In the genomic region with DNA sequence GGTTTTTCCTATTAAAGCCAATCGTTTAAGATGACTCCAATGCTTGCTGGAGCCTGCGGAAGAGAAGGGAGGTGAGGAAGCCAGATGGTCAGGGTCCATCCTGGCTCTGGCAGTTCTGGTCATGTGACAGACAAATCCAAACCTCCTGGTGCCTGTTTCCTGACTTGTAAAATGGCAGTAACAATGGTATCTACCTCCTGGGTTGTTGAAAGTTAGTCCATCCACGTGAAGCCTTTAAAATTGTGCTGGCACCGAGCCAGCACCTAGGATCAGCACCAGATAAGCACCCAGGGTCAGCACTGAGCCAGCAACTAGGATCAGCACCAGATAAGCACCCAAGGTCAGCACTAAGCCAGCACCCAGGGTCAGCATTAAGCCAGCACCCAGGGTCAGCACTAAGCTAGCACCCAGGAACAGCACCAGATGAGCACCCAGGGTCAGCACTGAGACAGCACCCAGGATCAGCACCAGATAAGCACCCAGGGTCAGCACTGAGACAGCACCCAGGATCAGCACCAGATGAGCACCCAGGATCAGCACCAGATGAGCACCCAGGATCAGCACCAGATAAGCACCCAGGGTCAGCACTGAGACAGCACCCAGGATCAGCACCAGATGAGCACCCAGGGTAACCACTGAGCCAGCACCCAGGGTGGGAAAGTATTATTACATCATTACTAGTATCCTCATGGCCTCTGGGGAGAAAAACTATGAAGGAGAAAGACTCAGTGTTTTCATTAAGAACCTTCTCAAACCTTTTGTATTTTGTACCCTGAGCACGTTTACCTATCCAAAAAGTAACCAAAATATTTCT, we compare ENCODE assay signal across 1 cellular context.
A peak's percentile ranks its signal among the peaks of the same experiment; 100 is the strongest.
TF ChIP-seq lines count a peak whose summit lies in the region.

No MANE protein-coding gene starts in this region.

TF ChIP-seq in GM12878, 131 proteins besides CTCF, POLR2A, EP300 and RAD21:
- TF ChIP-seq KLF5 (IDR thresholded peaks at IDR 0.05; ENCODE audit: partially characterized antibody): peak; percentile 95
- peak; percentile 57; the same call in 1 of the 2 replicates for TF ChIP-seq ZNF24 (IDR thresholded peaks at IDR 0.05)
- no peak for TF ChIP-seq MTA2 (IDR thresholded peaks at IDR 0.05; ENCODE audit: low read depth)
